Comparison of ENCODE assay signal across 22 cellular contexts in the genomic region with DNA sequence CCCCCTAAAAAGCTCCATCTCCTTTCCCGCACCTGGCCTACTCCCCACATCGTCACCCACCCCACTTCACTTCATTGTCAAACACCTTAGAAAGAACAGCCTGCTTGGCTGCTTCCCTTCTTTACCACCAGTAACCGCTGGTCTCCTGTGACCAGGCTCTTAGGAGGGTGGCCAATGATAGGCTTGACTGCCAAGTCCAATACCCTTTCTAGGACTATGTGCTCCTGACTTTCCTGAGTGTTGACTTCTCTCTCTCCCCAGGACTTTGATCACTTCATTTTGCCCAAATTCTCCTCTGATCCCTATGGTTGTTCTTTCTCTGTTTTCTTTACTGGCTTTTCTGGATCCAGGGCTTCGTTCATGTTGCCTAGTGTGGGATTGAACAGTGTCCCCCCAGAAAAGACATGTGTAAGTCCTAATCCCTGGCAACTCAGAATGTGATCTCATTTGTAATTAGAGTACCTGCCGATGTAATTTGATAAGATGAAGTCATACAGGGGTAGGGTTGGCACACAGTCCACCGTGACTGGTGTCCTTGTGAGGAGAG.
"Had no signal": no experiment of that assay in that cellular context is flagged by ENCODE, and none has a peak within 500 bp of the region (broad histone marks: within the 10 kb centered on the region; RNA-seq: fewer than 3 reads in every experiment).

No MANE protein-coding gene starts in this region.

- H3K36me3 ChIP-seq: lower lobe of right lung, neutrophil, right atrium auricular region, sigmoid colon, tibial artery had no signal

- H3K4me1 Mint-ChIP-seq: immature natural killer cell, natural killer cell had no signal

- H3K9ac ChIP-seq: parathyroid adenoma had no signal

- H2AFZ ChIP-seq: parathyroid adenoma had no signal

- H3K4me1 ChIP-seq: lower lobe of right lung, parathyroid adenoma, right atrium auricular region, sigmoid colon had no signal

- H3K36me3 Mint-ChIP-seq: natural killer cell; stimulated activated effector memory CD8-positive, alpha-beta T cell treated with anti-CD3 and anti-CD28 coated beads, Interleukin-12 subunit alpha, Interleukin-12 subunit beta, amount 100 ng/mL, for 72 hours; type B pancreatic cell had no signal

- H3K9me3 ChIP-seq: lower lobe of right lung, neutrophil, right atrium auricular region, sigmoid colon, stomach, tibial artery had no signal

- DNase-seq: dorsolateral prefrontal cortex; effector CD4-positive, alpha-beta T cell; hypothalamus; immature natural killer cell; islet precursor cell; kidney glomerular epithelial cell; left colon; left ventricle myocardium superior; lower lobe of right lung; natural killer cell; sigmoid colon; stimulated activated CD4-positive, alpha-beta T cell treated with anti-CD3 and anti-CD28 coated beads, Interleukin-2, amount 100 ng/mL, for 24 hours; stimulated activated CD4-positive, alpha-beta T cell treated with anti-CD3 and anti-CD28 coated beads, Interleukin-4, amount 100 ng/mL, for 24 hours; stimulated activated naive CD4-positive, alpha-beta T cell treated with Interleukin-2 at 50 U/mL for 16 hours; stomach; tibial artery had no signal

- H3K9me3 Mint-ChIP-seq: immature natural killer cell; natural killer cell; stimulated activated effector memory CD8-positive, alpha-beta T cell treated with anti-CD3 and anti-CD28 coated beads, Interleukin-12 subunit alpha, Interleukin-12 subunit beta, amount 100 ng/mL, for 72 hours; type B pancreatic cell had no signal

- H3K27me3 ChIP-seq: dorsolateral prefrontal cortex, neutrophil, right atrium auricular region, sigmoid colon, stomach, tibial artery had no signal

- ATAC-seq: left colon; left ventricle myocardium superior; lower lobe of right lung; natural killer cell; stimulated activated effector memory CD8-positive, alpha-beta T cell treated with anti-CD3 and anti-CD28 coated beads, Interleukin-12 subunit alpha, Interleukin-12 subunit beta, amount 100 ng/mL, for 72 hours had no signal

- H3K4me3 Mint-ChIP-seq: immature natural killer cell; natural killer cell; stimulated activated effector memory CD8-positive, alpha-beta T cell treated with anti-CD3 and anti-CD28 coated beads, Interleukin-12 subunit alpha, Interleukin-12 subunit beta, amount 100 ng/mL, for 72 hours; type B pancreatic cell had no signal

- H3K27ac Mint-ChIP-seq: immature natural killer cell; natural killer cell; progenitor cell of endocrine pancreas; stimulated activated effector memory CD8-positive, alpha-beta T cell treated with anti-CD3 and anti-CD28 coated beads, Interleukin-12 subunit alpha, Interleukin-12 subunit beta, amount 100 ng/mL, for 72 hours; type B pancreatic cell had no signal

- H3K4me3 ChIP-seq: dorsolateral prefrontal cortex, lower lobe of right lung, right atrium auricular region, sigmoid colon, stomach, tibial artery had no signal

- H3K27ac ChIP-seq: dorsolateral prefrontal cortex, lower lobe of right lung, neutrophil, parathyroid adenoma, right atrium auricular region, sigmoid colon, stomach, tibial artery had no signal
